Comparison of ENCODE assay signal across 22 cellular contexts in genomic region chr1:224722838-224723237, GRCh38.
DNase-seq lines count a peak whose midpoint lies in the region; ATAC-seq, FAIRE-seq and TF ChIP-seq lines count a peak whose summit lies in the region.
"Had no signal": no experiment of that assay in that cellular context is flagged by ENCODE, and none has a peak within 500 bp of the region (broad histone marks: within the 10 kb centered on the region; RNA-seq: fewer than 3 reads in every experiment).

No MANE protein-coding gene starts in this region.

- H2BK5ac ChIP-seq in IMR-90 (ENCODE audit: low read depth, low read length, poor library complexity, severe bottlenecking), result no peak overlapping the region

- TF ChIP-seq CTCF in IMR-90 (conservative IDR thresholded peaks at IDR 0.05; ENCODE audit: low read depth, low read length), result no peak
- TF ChIP-seq CTCF in K562 (IDR thresholded peaks at IDR 0.05 in 2 of 3, conservative IDR thresholded peaks at IDR 0.05 in 1 of 3; ENCODE audit: insufficient read depth in 2 of 3, low read depth in 1 of 3, low read length in 3 of 3), result no peak
- no peak for TF ChIP-seq CTCF in HepG2 (CRISPR knock-in tag; IDR thresholded peaks at IDR 0.05)

- H3K9me3 ChIP-seq in IMR-90 (ENCODE audit: control insufficient read depth, insufficient read depth, low read length) (no peaks in the 10 kb centered on the region), K562 (replicated peaks; ENCODE audit: control insufficient read depth, insufficient read depth, low read depth, low read length) (no peaks in the 10 kb centered on the region), HepG2 (ENCODE audit: low read length) (no peaks in the 10 kb centered on the region)
- H3K9me3 ChIP-seq: BLaER1, SK-N-SH had no signal

- no peak overlapping the region for H4K8ac ChIP-seq in IMR-90 (ENCODE audit: low read depth in 2 of 2, low read length in 2 of 2)

- no peak overlapping the region for H2AFZ ChIP-seq in IMR-90 (replicated peaks; ENCODE audit: low read length, poor library complexity)
- H2AFZ ChIP-seq in K562 (ENCODE audit: low read depth, low read length), result no peak overlapping the region
- H2AFZ ChIP-seq in HepG2 (ENCODE audit: low read length), result no peak overlapping the region

- H3K4me3 ChIP-seq in IMR-90 (ENCODE audit: insufficient read depth, low read depth, low read length) (no peak overlapping the region), K562 (no peak overlapping the region), HepG2 (replicated peaks in 1 of 3; ENCODE audit: insufficient read depth in 1 of 3, low read depth in 2 of 3, low read length in 3 of 3) (no peak overlapping the region)
- H3K4me3 ChIP-seq: BLaER1 had no signal

- no peaks in the 10 kb centered on the region for H3K79me2 ChIP-seq in K562 (ENCODE audit: control insufficient read depth, insufficient read depth, low read length)
- H3K79me2 ChIP-seq in HepG2 (ENCODE audit: insufficient read depth, low read length), result no peaks in the 10 kb centered on the region

- H3K27me3 ChIP-seq in IMR-90 (ENCODE audit: control insufficient read depth, insufficient read depth, low read length) (peaks cover 3% of the 10 kb centered on the region; the same call in 1 of the 2 replicates), K562 (ENCODE audit: control insufficient read depth in 2 of 2, insufficient read depth in 2 of 2, low read length in 2 of 2) (peaks cover 11 to 12% of the 10 kb centered on the region in 2 experiments), HepG2 (ENCODE audit: control insufficient read depth in 1 of 2, insufficient read depth in 2 of 2, low read length in 2 of 2) (peaks cover 0 to 7% of the 10 kb centered on the region in 2 experiments; a peak in 2 of 5 replicates)
- H3K27me3 ChIP-seq: BLaER1 had no signal

- H3K4me1 ChIP-seq in IMR-90 (ENCODE audit: control insufficient read depth, insufficient read depth, low read length) (peaks cover 11% of the 10 kb centered on the region), K562 (replicated peaks in 1 of 2; ENCODE audit: control insufficient read depth in 2 of 2, insufficient read depth in 2 of 2, low read length in 2 of 2) (no peaks in the 10 kb centered on the region), HepG2 (ENCODE audit: insufficient read depth, low read length) (no peaks in the 10 kb centered on the region)

- no peak overlapping the region for H2BK120ac ChIP-seq in IMR-90 (ENCODE audit: low read depth, low read length)

- H3K9ac ChIP-seq in IMR-90 (ENCODE audit: low read depth, low read length), result no peak overlapping the region
- H3K9ac ChIP-seq in K562 (ENCODE audit: insufficient read depth in 1 of 2, low read depth in 2 of 2, low read length in 2 of 2), result no peak overlapping the region; a peak in 1 of 4 replicates
- H3K9ac ChIP-seq in HepG2 (ENCODE audit: insufficient read depth, low read depth, low read length), result no peak overlapping the region
- H3K9ac ChIP-seq: BLaER1, SK-N-SH had no signal

- H3K4me2 ChIP-seq in IMR-90 (ENCODE audit: low read depth, low read length) (no peak overlapping the region), K562 (ENCODE audit: insufficient read depth, low read length) (no peak overlapping the region), HepG2 (ENCODE audit: low read depth, low read length) (no peak overlapping the region)
- H3K4me2 ChIP-seq: SK-N-SH had no signal

- CTCF ChIA-PET in IMR-90 (lab: Yijun Ruan, JAX) (no interaction called here), K562 (lab: Yijun Ruan, JAX; ENCODE audit: low intra/inter-chr PET ratio) (no interaction called here), HepG2 (lab: Yijun Ruan, JAX; ENCODE audit: low intra/inter-chr PET ratio, low total read pairs) (no interaction called here)

- ATAC-seq in IMR-90 (ENCODE audit: low read depth) (no peak), K562 (peak; percentile 33; the same call in 2 of the 3 replicates), HepG2 (peak; percentile 31; the same call in 1 of the 3 replicates), HG03520 (IDR thresholded peaks at IDR 0.05; ENCODE audit: unreplicated experiment) (no peak), GM19452 (IDR thresholded peaks at IDR 0.05; ENCODE audit: unreplicated experiment) (no peak)
- ATAC-seq: CD8-positive, alpha-beta T cell; HCT116 had no signal

- WGBS in IMR-90 (ENCODE audit: extremely low coverage in 2 of 2, insufficient read length in 1 of 2), 2 experiments, result 53% methylated on average over 4 of the region's 8 CpGs; no CpG with 5 or more reads in 1 of the 2 experiments
- WGBS in K562 (ENCODE audit: insufficient coverage, low coverage, missing lambda C conversion rate), result 2% methylated on average over 8 of the region's 8 CpGs
- 30% methylated on average over 3 of the region's 8 CpGs for WGBS in HepG2 (ENCODE audit: low lambda C conversion rate)

- peak overlapping the region; percentile 15 for H2AK9ac ChIP-seq in IMR-90 (replicated peaks; ENCODE audit: low read depth, low read length, poor library complexity)

- intact Hi-C loops in IMR-90 (cut with micrococcal nuclease), result no loop called here
- intact Hi-C loops in K562 (cut with micrococcal nuclease), result no loop called here
- intact Hi-C loops in HepG2 (cut with micrococcal nuclease; ENCODE audit: unreplicated experiment), result no loop called here

- BruUV-seq in IMR-90 (replicated peaks; lab: Mats Ljungman, UMichigan) (no TSS peak), K562 (replicated peaks; lab: Mats Ljungman, UMichigan) (no TSS peak), HepG2 (replicated peaks; lab: Mats Ljungman, UMichigan) (no TSS peak)

- no peak for FAIRE-seq in K562 (lab: Jason Lieb, UNC)
- FAIRE-seq in HepG2 (lab: Jason Lieb, UNC), result no peak

- H3K79me1 ChIP-seq in IMR-90 (ENCODE audit: low read depth in 1 of 2, low read length in 2 of 2), result peaks cover 0 to 16% of the 10 kb centered on the region in 2 experiments; a peak in 2 of 4 replicates

- DNase-seq in IMR-90 (no peak), K562 (ENCODE audit: extremely low read depth in 1 of 4, low spot score in 3 of 4) (no peak), HepG2 (ENCODE audit: low spot score) (no peak), kidney glomerular epithelial cell (lab: John Stamatoyannopoulos, UW) (no peak), NCI-H82 (lab: John Stamatoyannopoulos, UW) (no peak)
- DNase-seq: CD8-positive, alpha-beta T cell; GDM1; KG1; NCI-H1092 treated with DMSO at 0.1 percent for 48 hours; NCI-H146; NCI-H2029; NCI-H226; NCI-H510A treated with DMSO at 0.1 percent for 48 hours; NCI-H748 treated with DMSO at 0.1 percent for 48 hours; NK-92 treated with Interleukin-12 subunit alpha and Interleukin-12 subunit beta, amount 100 ng/mL, for 24 hours; SHP77 treated with DMSO at 0.1 percent for 48 hours; SK-N-SH had no signal

- H3K4ac ChIP-seq in IMR-90 (ENCODE audit: low read depth, low read length), result no peak overlapping the region

- no peak overlapping the region for H3K56ac ChIP-seq in IMR-90 (ENCODE audit: extremely low read depth, insufficient read depth, low read length)

- H3K36me3 ChIP-seq in IMR-90 (ENCODE audit: control insufficient read depth, insufficient read depth, low read length), result no peaks in the 10 kb centered on the region
- H3K36me3 ChIP-seq in K562 (ENCODE audit: control insufficient read depth, insufficient read depth, low read length), result no peaks in the 10 kb centered on the region
- H3K36me3 ChIP-seq in HepG2 (replicated peaks in 1 of 2; ENCODE audit: control insufficient read depth in 1 of 2, insufficient read depth in 2 of 2, low read length in 2 of 2), result no peaks in the 10 kb centered on the region
- H3K36me3 ChIP-seq: BLaER1 had no signal

- in situ Hi-C loops in IMR-90 (cut with MboI; ENCODE audit: low sequenced_read_pairs), result no loop called here
- in situ Hi-C loops in K562 (cut with MboI), result no loop called here
- in situ Hi-C loops in HepG2 (cut with HindIII; ENCODE audit: extremely low pct_ligation_motif_present, low pct_unique_long_range_greater_than_20kb), result no loop called here

- no peak overlapping the region for H3K23ac ChIP-seq in IMR-90 (ENCODE audit: low read depth, low read length)

- no peak overlapping the region; the same call in 2 of the 3 replicates for H2BK15ac ChIP-seq in IMR-90 (ENCODE audit: low read depth, low read length)

- H3K14ac ChIP-seq in IMR-90 (replicated peaks; ENCODE audit: low read depth, low read length), result no peak overlapping the region

- no peak for TF ChIP-seq RAD21 in IMR-90 (IDR thresholded peaks at IDR 0.05; ENCODE audit: low read length)
- TF ChIP-seq RAD21 in K562 (CRISPR knock-in tag; conservative IDR thresholded peaks at IDR 0.05 in 1 of 2, IDR thresholded peaks at IDR 0.05 in 1 of 2), result no peak
- TF ChIP-seq RAD21 in HepG2 (CRISPR knock-in tag; IDR thresholded peaks at IDR 0.05), result no peak

- POLR2A ChIA-PET in IMR-90 (lab: Charles Lee; ENCODE audit: unreplicated experiment), result interaction anchor here (0.7 kb wide), 1 partner anchor 1378 kb away, joined by 6 read pairs; no protein-coding TSS in a partner anchor
- POLR2A ChIA-PET in K562 (lab: Yijun Ruan, JAX), result interaction anchor here (0.6 to 1.5 kb wide), 2 partner anchors 11 to 47 kb away, joined by 3 read pairs; no protein-coding TSS in a partner anchor
- POLR2A ChIA-PET in HepG2 (lab: Yijun Ruan, JAX), result no interaction called here

- no peak overlapping the region for H2AK5ac ChIP-seq in IMR-90 (ENCODE audit: low read depth, low read length)

- TF ChIP-seq EP300 in K562 (IDR thresholded peaks at IDR 0.05; ENCODE audit: low read length), result no peak
- TF ChIP-seq EP300 in HepG2 (IDR thresholded peaks at IDR 0.05; ENCODE audit: low read depth in 2 of 2, low read length in 2 of 2), result no peak
- TF ChIP-seq EP300 in HepG2 (CRISPR knock-in tag; IDR thresholded peaks at IDR 0.05; ENCODE audit: borderline replicate concordance), result no peak

- TF ChIP-seq POLR2A in IMR-90 (IDR thresholded peaks at IDR 0.05; ENCODE audit: low read depth, low read length) (no peak), K562 (conservative IDR thresholded peaks at IDR 0.05) (no peak), HepG2 (IDR thresholded peaks at IDR 0.05; ENCODE audit: insufficient read depth in 1 of 2, low read depth in 2 of 2, low read length in 2 of 2) (no peak)

- no peak overlapping the region for H3K18ac ChIP-seq in IMR-90 (ENCODE audit: low read depth, low read length)

- no peak overlapping the region for H3K27ac ChIP-seq in IMR-90 (ENCODE audit: insufficient read depth, low read length)
- no peak overlapping the region for H3K27ac ChIP-seq in K562 (ENCODE audit: extremely low read depth, low read depth, low read length)
- H3K27ac ChIP-seq in HepG2 (ENCODE audit: extremely low read length, insufficient read depth, low read length), result no peak overlapping the region
- H3K27ac ChIP-seq: BLaER1, RWPE1 had no signal

- dilution Hi-C loops in IMR-90 (cut with HindIII; ENCODE audit: low sequenced_read_pairs, unreplicated experiment), result no loop called here

- no peak overlapping the region for H4K5ac ChIP-seq in IMR-90 (ENCODE audit: low read depth, low read length)

- no peak overlapping the region for H4K91ac ChIP-seq in IMR-90 (ENCODE audit: insufficient read depth, low read depth, low read length)

- H2BK20ac ChIP-seq in IMR-90 (ENCODE audit: low read depth, low read length), result no peak overlapping the region

- peaks cover 15% of the 10 kb centered on the region for H3K9me1 ChIP-seq in IMR-90 (ENCODE audit: insufficient read depth, low read length)
- no peaks in the 10 kb centered on the region for H3K9me1 ChIP-seq in K562 (ENCODE audit: control insufficient read depth, insufficient read depth, low read length)

- no peaks in the 10 kb centered on the region for H4K20me1 ChIP-seq in IMR-90 (ENCODE audit: insufficient read depth, low read length)
- H4K20me1 ChIP-seq in K562 (replicated peaks; ENCODE audit: control insufficient read depth, insufficient read depth, low read length), result no peaks in the 10 kb centered on the region
- no peaks in the 10 kb centered on the region for H4K20me1 ChIP-seq in HepG2 (ENCODE audit: insufficient read depth, low read length)
- H4K20me1 ChIP-seq: BLaER1 had no signal

Comparison
In these comparisons a context has a peak if more than half of its experiments do, and no peak if none do; other contexts are left out.
1. ATAC-seq: peak in K562 (single experiment) and HepG2 (single experiment); none in IMR-90 (single experiment), HG03520 (single experiment) and GM19452 (single experiment).